Comparison of ENCODE assay signal across 15 cellular contexts in the genomic region with DNA sequence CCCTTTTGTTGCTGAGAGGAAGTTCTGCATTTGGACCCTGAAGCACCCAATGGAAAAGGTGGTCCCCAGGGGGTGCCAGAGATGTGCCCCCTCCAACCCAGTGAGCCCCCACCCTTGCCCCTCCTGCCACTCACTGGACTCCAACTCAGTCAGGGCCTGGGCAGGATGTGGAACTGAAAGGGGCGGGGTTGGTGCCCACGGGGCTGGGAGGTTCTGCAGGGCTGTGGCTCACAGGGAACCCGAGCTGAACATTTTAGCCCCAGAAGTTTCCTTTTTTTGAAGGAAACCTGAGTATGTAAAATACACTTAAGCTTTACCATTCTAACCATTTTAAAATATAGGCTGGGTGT. TPM values are rescaled to one million over a fixed set of nuclear protein-coding genes. Genes with fewer than 3 reads are reported as not detected.
DNase-seq lines count a peak whose midpoint lies in the region; ATAC-seq, FAIRE-seq and TF ChIP-seq lines count a peak whose summit lies in the region.
"Had no signal": no experiment of that assay in that cellular context is flagged by ENCODE, and none has a peak within 500 bp of the region (broad histone marks: within the 10 kb centered on the region; RNA-seq: fewer than 3 reads in every experiment).

No MANE protein-coding gene starts in this region.

- TF ChIP-seq EP300 in GM12878 (IDR thresholded peaks at IDR 0.05; ENCODE audit: borderline replicate concordance in 1 of 2, control insufficient read depth in 1 of 2, low read depth in 2 of 2, low read length in 2 of 2): no peak
- TF ChIP-seq EP300 in transverse colon (IDR thresholded peaks at IDR 0.05; ENCODE audit: low read depth): no peak

- in situ Hi-C loops in GM12878 (cut with MboI): no loop called here
- in situ Hi-C loops in transverse colon (cut with MboI; ENCODE audit: low pct_ligation_motif_present in 1 of 4, low pct_unique_long_range_greater_than_20kb in 1 of 4, low sequenced_read_pairs in 3 of 4): no loop called here

- H2AFZ ChIP-seq in MM.1S (ENCODE audit: low read length) (no peak overlapping the region), GM12878 (ENCODE audit: control insufficient read depth, low read depth, low read length) (no peak overlapping the region)

- TF ChIP-seq CTCF in MM.1S (IDR thresholded peaks at IDR 0.05; ENCODE audit: low read length) (no peak), GM12878 (IDR thresholded peaks at IDR 0.05 in 2 of 3, conservative IDR thresholded peaks at IDR 0.05 in 1 of 3; ENCODE audit: control insufficient read depth in 2 of 3, extremely low read depth in 1 of 3, insufficient read depth in 1 of 3, low read depth in 3 of 3, low read length in 3 of 3) (no peak), transverse colon (IDR thresholded peaks at IDR 0.05) (no peak)

- H3K9me3 ChIP-seq in MM.1S (replicated peaks; ENCODE audit: insufficient read depth, low read length) (no peaks in the 10 kb centered on the region), GM12878 (replicated peaks; ENCODE audit: control insufficient read depth, insufficient read depth, low read length) (no peaks in the 10 kb centered on the region), transverse colon (no peaks in the 10 kb centered on the region)
- H3K9me3 ChIP-seq: psoas muscle had no signal

- no TSS peak for BruUV-seq in GM12878 (replicated peaks; lab: Mats Ljungman, UMichigan)

- DNase-seq in stimulated activated CD4-positive, alpha-beta T cell treated with anti-CD3 and anti-CD28 coated beads, Interleukin-15, amount 100 ng/mL, for 24 hours: peak; percentile 29
- DNase-seq in stimulated activated CD4-positive, alpha-beta T cell treated with anti-CD3 and anti-CD28 coated beads, Interleukin-4, amount 100 ng/mL, for 1 hour: no peak
- DNase-seq in MM.1S (peak; percentile 56), GM12878 (ENCODE audit: low read depth, low spot score) (no peak), transverse colon (peak; percentile 52), NCI-H2227 treated with DMSO at 0.1 percent for 48 hours (lab: John Stamatoyannopoulos, UW) (no peak), NCI-H2171 (lab: John Stamatoyannopoulos, UW) (no peak), cerebellar cortex (ENCODE audit: low spot score) (no peak)
- DNase-seq: amniotic stem cell, erythroblast, NCI-H2081 treated with DMSO at 0.1 percent for 48 hours, psoas muscle, SHP77 treated with DMSO at 0.1 percent for 48 hours, T-helper 9 cell had no signal

- H3K27ac ChIP-seq in MM.1S (ENCODE audit: low read length): peak overlapping the region; percentile 40; the same call in 1 of the 2 replicates
- no peak overlapping the region for H3K27ac ChIP-seq in GM12878 (ENCODE audit: control insufficient read depth, insufficient read depth)
- no peak overlapping the region for H3K27ac ChIP-seq in transverse colon
- H3K27ac ChIP-seq: psoas muscle had no signal

- H4K20me1 ChIP-seq in MM.1S (ENCODE audit: insufficient read depth, low read length) (no peaks in the 10 kb centered on the region), GM12878 (ENCODE audit: control insufficient read depth, insufficient read depth) (no peaks in the 10 kb centered on the region)

- intact Hi-C loops in GM12878 (cut with micrococcal nuclease; ENCODE audit: unreplicated experiment): no loop called here
- intact Hi-C loops in transverse colon (cut with DNase I; ENCODE audit: low total_unique reads): no loop called here

- peak overlapping the region; percentile 13; the same call in 1 of the 2 replicates for H3K4me2 ChIP-seq in MM.1S (ENCODE audit: low read depth, low read length)
- no peak overlapping the region for H3K4me2 ChIP-seq in GM12878 (ENCODE audit: control insufficient read depth, insufficient read depth)

- H3K27me3 ChIP-seq in MM.1S (replicated peaks; ENCODE audit: insufficient read depth, low read length) (no peaks in the 10 kb centered on the region), GM12878 (replicated peaks in 1 of 2; ENCODE audit: control insufficient read depth in 2 of 2, insufficient read depth in 2 of 2, low read length in 1 of 2) (no peaks in the 10 kb centered on the region), transverse colon (no peaks in the 10 kb centered on the region)

- H3F3A ChIP-seq in MM.1S (ENCODE audit: insufficient read depth, low read length): no peaks in the 10 kb centered on the region

- H3K4me1 ChIP-seq in MM.1S (ENCODE audit: low read length) (peaks cover 15% of the 10 kb centered on the region), GM12878 (ENCODE audit: control insufficient read depth, insufficient read depth, low read length) (peaks cover 3% of the 10 kb centered on the region), transverse colon (no peaks in the 10 kb centered on the region)
- H3K4me1 ChIP-seq: psoas muscle had no signal

- peak; percentile 87 for ATAC-seq in GM12878
- ATAC-seq: psoas muscle had no signal

- 0% methylated on average over 3 of the region's 3 CpGs for WGBS in GM12878 (ENCODE audit: insufficient coverage, insufficient replicate concordance, low lambda C conversion rate, missing lambda C conversion rate)
- WGBS in transverse colon (ENCODE audit: low coverage in 1 of 2), 2 donors: 36% methylated on average over 3 of the region's 3 CpGs; no CpG with 5 or more reads in 1 of the 2 donors

- SMC1A ChIA-PET in GM12878 (lab: Charles Lee; ENCODE audit: uncharacterized antibody, unreplicated experiment): no interaction called here

- H3K9me2 ChIP-seq in MM.1S (replicated peaks; ENCODE audit: insufficient read depth, low read length): no peaks in the 10 kb centered on the region

- no peak overlapping the region for H3K4me3 ChIP-seq in MM.1S (ENCODE audit: low read length)
- no peak overlapping the region for H3K4me3 ChIP-seq in GM12878
- H3K4me3 ChIP-seq in transverse colon: no peak overlapping the region
- H3K4me3 ChIP-seq: psoas muscle had no signal

- H3K9ac ChIP-seq in MM.1S (ENCODE audit: low read length) (no peak overlapping the region; the same call in 1 of the 2 replicates), GM12878 (ENCODE audit: control insufficient read depth, insufficient read depth, low read length) (no peak overlapping the region)

- POLR2A ChIA-PET in GM12878 (lab: Charles Lee): interaction anchor here (0.9 to 1.0 kb wide), 2 partner anchors 9 to 85 kb away, joined by 3 read pairs; no protein-coding TSS in a partner anchor

- no peaks in the 10 kb centered on the region for H3K79me2 ChIP-seq in MM.1S (ENCODE audit: low read length)
- H3K79me2 ChIP-seq in GM12878 (ENCODE audit: control insufficient read depth, insufficient read depth, low read length): no peaks in the 10 kb centered on the region

- no peak for FAIRE-seq in GM12878 (lab: Jason Lieb, UNC)
- FAIRE-seq: colon had no signal

- H3K36me3 ChIP-seq in MM.1S (replicated peaks; ENCODE audit: insufficient read depth, low read length) (no peaks in the 10 kb centered on the region), GM12878 (ENCODE audit: control insufficient read depth in 2 of 2, insufficient read depth in 2 of 2, low read length in 1 of 2) (no peaks in the 10 kb centered on the region), transverse colon (no peaks in the 10 kb centered on the region)

- CTCF ChIA-PET in GM12878 (lab: Yijun Ruan, JAX): interaction anchor here (1.6 to 2.2 kb wide), 2 partner anchors 9 to 11 kb away, joined by 5 to 7 read pairs; no protein-coding TSS in a partner anchor

- TF ChIP-seq RAD21 in GM12878 (IDR thresholded peaks at IDR 0.05; ENCODE audit: insufficient read depth, low read depth, low read length): no peak

- TF ChIP-seq POLR2A in GM12878 (IDR thresholded peaks at IDR 0.05; ENCODE audit: low read depth, low read length) (no peak), transverse colon (IDR thresholded peaks at IDR 0.05) (no peak)

- RAD21 ChIA-PET in GM12878 (lab: Charles Lee; ENCODE audit: unreplicated experiment): no interaction called here

RNA-seq across cellular contexts. Expression of a gene that starts 15.8 kb away (rescaled TPM):
- total RNA-seq in GM12878 (2013; cell fraction: nucleolus; rRNA removed): 32.4 and 38.4 TPM in 2 replicates
- total RNA-seq in GM12878 (2014; rRNA removed) (21.0 TPM in 2 replicates), GM12878 (2014; rRNA removed; fragmentation: Illumina TruSeq; extraction: Trizol) (10.3 and 11.6 TPM in 2 replicates), GM12878 (2021) (25.8 and 29.6 TPM in 2 replicates), transverse colon (10 to 100 TPM in 3 of 4 donors, 1 to 10 TPM in 1; 7.9 to 27.5 (median 25.9) TPM)
- polyA plus RNA-seq in GM12878 (2011; ENCODE audit: low read depth): 6.8 TPM
- polyA plus RNA-seq in GM12878 (2011; rRNA removed) (10.8 and 16.9 TPM in 2 replicates), GM12878 (2014; fragmentation: Illumina TruSeq; extraction: Trizol) (4.2 and 10.2 TPM in 2 replicates), GM12878 (2014; fragmentation: Nextera tagmentation; extraction: Ambion mirVana) (1 to 10 TPM in 1 of 2 experiments, under 1 TPM in 1; 0.48 to 2.4 TPM), GM12878 (2014; rRNA removed) (19.6 and 23.7 TPM in 2 replicates), GM12878 (2016; fragmentation: Nextera tagmentation; extraction: Ambion mirVana) (10 to 100 TPM; 25.9 to 28.4 TPM)
- polyA plus RNA-seq in GM12878 (2011; cell fraction: cytosol; rRNA removed): 31.6 and 39.7 TPM in 2 replicates
- polyA plus RNA-seq in GM12878 (2011; cell fraction: nucleus; rRNA removed): 33.0 and 43.8 TPM in 2 replicates
- polyA plus RNA-seq in GM12878 (2012): 15.1 and 18.3 TPM in 2 replicates
- 18.4 and 28.0 TPM in 2 replicates for polyA minus RNA-seq in GM12878 (2011; rRNA and poly(A)+ RNA removed)
- 12.6 and 16.9 TPM in 2 replicates for polyA minus RNA-seq in GM12878 (2011; cell fraction: cytosol; rRNA and poly(A)+ RNA removed)
- 5.7 and 14.4 TPM in 2 replicates for polyA minus RNA-seq in GM12878 (2011; cell fraction: nucleus; rRNA and poly(A)+ RNA removed)

RNA-seq across cellular contexts. Expression of a gene that starts 16.0 kb away (rescaled TPM):
- total RNA-seq in GM12878 (2013; cell fraction: nucleolus; rRNA removed): 34.6 and 37.8 TPM in 2 replicates
- total RNA-seq in GM12878 (2014; rRNA removed): 10.8 and 12.7 TPM in 2 replicates
- 5.8 and 6.4 TPM in 2 replicates for total RNA-seq in GM12878 (2014; rRNA removed; fragmentation: Illumina TruSeq; extraction: Trizol)
- total RNA-seq in GM12878 (2021): 15.9 and 16.4 TPM in 2 replicates
- 4.9 TPM for polyA plus RNA-seq in GM12878 (2011; ENCODE audit: low read depth)
- polyA plus RNA-seq in GM12878 (2011; rRNA removed): 5.1 and 7.6 TPM in 2 replicates
- 7.5 and 11.0 TPM in 2 replicates for polyA plus RNA-seq in GM12878 (2011; cell fraction: cytosol; rRNA removed)
- polyA plus RNA-seq in GM12878 (2011; cell fraction: nucleus; rRNA removed): 119 and 120 TPM in 2 replicates
- polyA plus RNA-seq in GM12878 (2012): 9.6 and 13.9 TPM in 2 replicates
- 5.0 and 6.3 TPM in 2 replicates for polyA plus RNA-seq in GM12878 (2014; fragmentation: Illumina TruSeq; extraction: Trizol)
- polyA plus RNA-seq in GM12878 (2014; fragmentation: Nextera tagmentation; extraction: Ambion mirVana): 1 to 10 TPM; 1.6 to 1.9 TPM
- 21.9 and 24.2 TPM in 2 replicates for polyA plus RNA-seq in GM12878 (2014; rRNA removed)
- polyA plus RNA-seq in GM12878 (2016; fragmentation: Nextera tagmentation; extraction: Ambion mirVana): 1 to 10 TPM; 4.9 to 8.7 TPM
- polyA minus RNA-seq in GM12878 (2011; rRNA and poly(A)+ RNA removed): 2.5 and 5.6 TPM in 2 replicates
- 2.1 TPM in 2 replicates for polyA minus RNA-seq in GM12878 (2011; cell fraction: cytosol; rRNA and poly(A)+ RNA removed)
- 8.1 and 10.9 TPM in 2 replicates for polyA minus RNA-seq in GM12878 (2011; cell fraction: nucleus; rRNA and poly(A)+ RNA removed)
- 100 to 1,000 TPM in 2 of 4 donors, 10 to 100 TPM in 2; 45.5 to 258 (median 102) TPM for total RNA-seq in transverse colon

RNA-seq across cellular contexts. Expression of a gene that starts 16.4 kb away (rescaled TPM):
- total RNA-seq in GM12878 (2013; cell fraction: nucleolus; rRNA removed): 374 and 423 TPM in 2 replicates
- total RNA-seq in GM12878 (2014; rRNA removed): 119 and 141 TPM in 2 replicates
- total RNA-seq in GM12878 (2014; rRNA removed; fragmentation: Illumina TruSeq; extraction: Trizol): 93.1 and 97.9 TPM in 2 replicates
- total RNA-seq in GM12878 (2021): 156 and 159 TPM in 2 replicates
- 98.7 TPM for polyA plus RNA-seq in GM12878 (2011; ENCODE audit: low read depth)
- polyA plus RNA-seq in GM12878 (2011; rRNA removed): 101 and 125 TPM in 2 replicates
- 197 and 266 TPM in 2 replicates for polyA plus RNA-seq in GM12878 (2011; cell fraction: cytosol; rRNA removed)
- polyA plus RNA-seq in GM12878 (2011; cell fraction: nucleus; rRNA removed): 419 and 530 TPM in 2 replicates
- 155 and 177 TPM in 2 replicates for polyA plus RNA-seq in GM12878 (2012)
- 81.7 and 120 TPM in 2 replicates for polyA plus RNA-seq in GM12878 (2014; fragmentation: Illumina TruSeq; extraction: Trizol)
- polyA plus RNA-seq in GM12878 (2014; fragmentation: Nextera tagmentation; extraction: Ambion mirVana): 1 to 10 TPM; 4.2 to 8.5 TPM
- 162 and 194 TPM in 2 replicates for polyA plus RNA-seq in GM12878 (2014; rRNA removed)
- 100 to 1,000 TPM; 150 to 157 TPM for polyA plus RNA-seq in GM12878 (2016; fragmentation: Nextera tagmentation; extraction: Ambion mirVana)
- polyA minus RNA-seq in GM12878 (2011; rRNA and poly(A)+ RNA removed): 79.4 and 160 TPM in 2 replicates
- polyA minus RNA-seq in GM12878 (2011; cell fraction: cytosol; rRNA and poly(A)+ RNA removed): 79.5 and 85.7 TPM in 2 replicates
- polyA minus RNA-seq in GM12878 (2011; cell fraction: nucleus; rRNA and poly(A)+ RNA removed): 112 and 194 TPM in 2 replicates
- 100 to 1,000 TPM in 2 of 4 donors, 10 to 100 TPM in 2; 46.2 to 212 (median 86.2) TPM for total RNA-seq in transverse colon

RNA-seq across cellular contexts. Expression of a gene that starts 24.4 kb away (rescaled TPM):
- 167 and 178 TPM in 2 replicates for total RNA-seq in GM12878 (2013; cell fraction: nucleolus; rRNA removed)
- total RNA-seq in GM12878 (2014; rRNA removed) (35.5 and 44.1 TPM in 2 replicates), GM12878 (2014; rRNA removed; fragmentation: Illumina TruSeq; extraction: Trizol) (29.2 and 29.4 TPM in 2 replicates), GM12878 (2021) (65.3 and 65.8 TPM in 2 replicates), transverse colon (100 to 1,000 TPM in 1 of 4 donors, 10 to 100 TPM in 3; 44.1 to 133 (median 61.1) TPM)
- 72.0 TPM for polyA plus RNA-seq in GM12878 (2011; ENCODE audit: low read depth)
- polyA plus RNA-seq in GM12878 (2011; rRNA removed) (120 and 138 TPM in 2 replicates), GM12878 (2014; fragmentation: Illumina TruSeq; extraction: Trizol) (22.4 and 42.7 TPM in 2 replicates), GM12878 (2014; fragmentation: Nextera tagmentation; extraction: Ambion mirVana) (10 to 100 TPM; 16.7 to 27.4 TPM), GM12878 (2014; rRNA removed) (50.9 and 56.1 TPM in 2 replicates), GM12878 (2016; fragmentation: Nextera tagmentation; extraction: Ambion mirVana) (100 to 1,000 TPM; 115 to 126 TPM)
- 128 and 152 TPM in 2 replicates for polyA plus RNA-seq in GM12878 (2011; cell fraction: cytosol; rRNA removed)
- polyA plus RNA-seq in GM12878 (2011; cell fraction: nucleus; rRNA removed): 170 and 183 TPM in 2 replicates
- 120 and 130 TPM in 2 replicates for polyA plus RNA-seq in GM12878 (2012)
- 81.9 and 82.4 TPM in 2 replicates for polyA minus RNA-seq in GM12878 (2011; rRNA and poly(A)+ RNA removed)
- polyA minus RNA-seq in GM12878 (2011; cell fraction: cytosol; rRNA and poly(A)+ RNA removed): 27.1 and 29.1 TPM in 2 replicates
- polyA minus RNA-seq in GM12878 (2011; cell fraction: nucleus; rRNA and poly(A)+ RNA removed): 29.7 and 37.7 TPM in 2 replicates

Comparison
In these comparisons a context has a peak if more than half of its experiments do, and no peak if none do; other contexts are left out.
1. DNase-seq: peak in stimulated activated CD4-positive, alpha-beta T cell treated with anti-CD3 and anti-CD28 coated beads, Interleukin-15, amount 100 ng/mL, for 24 hours (single experiment), MM.1S (single experiment) and transverse colon (single experiment); none in stimulated activated CD4-positive, alpha-beta T cell treated with anti-CD3 and anti-CD28 coated beads, Interleukin-4, amount 100 ng/mL, for 1 hour (single experiment), GM12878 (single experiment), NCI-H2227 treated with DMSO at 0.1 percent for 48 hours (single experiment), NCI-H2171 (single experiment) and cerebellar cortex (single experiment).